Comparison of ENCODE assay signal across 14 cellular contexts in the genomic region with DNA sequence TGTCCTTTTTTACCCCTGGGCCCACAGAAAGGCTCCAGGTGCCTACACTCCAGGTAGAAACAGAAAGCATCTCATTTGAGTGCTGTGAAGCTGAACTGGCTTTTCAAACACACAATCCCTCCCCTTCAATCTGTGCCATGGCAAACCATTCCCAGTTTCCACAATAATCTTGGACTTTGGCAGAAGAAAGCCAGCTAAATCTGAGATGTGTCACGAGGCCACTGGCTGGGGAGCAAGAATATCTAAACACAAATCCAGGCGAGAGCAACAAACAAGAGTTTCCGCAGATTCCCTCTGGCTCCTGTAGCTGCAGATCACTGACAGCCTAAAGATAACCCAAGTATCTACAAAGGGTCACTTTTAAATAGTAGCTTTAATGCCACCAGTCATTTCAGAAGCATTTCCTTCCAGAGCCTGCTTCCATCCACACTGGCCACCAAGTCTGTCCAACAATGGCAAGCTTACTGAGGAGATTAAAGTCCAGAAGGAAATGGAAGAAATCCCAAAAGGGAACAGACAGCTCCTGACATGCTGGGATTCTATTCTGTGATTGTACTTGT.
DNase-seq lines count a peak whose midpoint lies in the region; ATAC-seq and TF ChIP-seq lines count a peak whose summit lies in the region.
"Had no signal": no experiment of that assay in that cellular context is flagged by ENCODE, and none has a peak within 500 bp of the region (broad histone marks: within the 10 kb centered on the region; RNA-seq: fewer than 3 reads in every experiment).

No MANE protein-coding gene starts in this region.

- peak overlapping the region; percentile 26 to 62 (median 46) for H3K27ac ChIP-seq in body of pancreas
- H3K27ac ChIP-seq in right atrium auricular region = peak overlapping the region; percentile 61 to 85
- peak overlapping the region; percentile 60 for H3K27ac ChIP-seq in prostate gland
- H3K27ac ChIP-seq in WERI-Rb-1 = no peak overlapping the region

- H3K36me3 ChIP-seq in body of pancreas (replicated peaks in 1 of 2; ENCODE audit: insufficient read depth in 1 of 2, low read depth in 2 of 2) (no peaks in the 10 kb centered on the region), right atrium auricular region (no peaks in the 10 kb centered on the region), prostate gland (no peaks in the 10 kb centered on the region), WERI-Rb-1 (no peaks in the 10 kb centered on the region; the same call in 1 of the 2 replicates)
- H3K36me3 ChIP-seq: Peyer's patch had no signal

- DNase-seq in AG20443 (ENCODE audit: low spot score) = peak; percentile 11
- peak in 2 of 4 donors; percentile 17 to 42 for DNase-seq in body of pancreas
- no peak for DNase-seq in right atrium auricular region (ENCODE audit: low spot score)
- no peak for DNase-seq in prostate gland (ENCODE audit: low spot score)
- DNase-seq in erythroblast (lab: John Stamatoyannopoulos, UW) = no peak
- no peak for DNase-seq in WERI-Rb-1
- DNase-seq in posterior vena cava (ENCODE audit: low spot score) = no peak
- no peak for DNase-seq in inferior parietal cortex (ENCODE audit: extremely low spot score)
- DNase-seq: activated CD8-positive, alpha-beta memory T cell treated with anti-CD3 and anti-CD28 coated beads, Interleukin-2, amount 50 U/mL, for 48 hours; foreskin fibroblast; naive thymus-derived CD4-positive, alpha-beta T cell; NCI-H1694; NCI-H524 had no signal

- ATAC-seq in body of pancreas = no peak

- intact Hi-C loops in body of pancreas (cut with DNase I) = no loop called here
- intact Hi-C loops in prostate gland (cut with DNase I) = loop anchor here (5.0 kb wide), 1 partner anchor 83 kb away; no protein-coding TSS in a partner anchor
- intact Hi-C loops in posterior vena cava (cut with DNase I) = loop anchor here in 1 of 2 donors (10.0 kb wide), 1 partner anchor 86 kb away; a partner anchor contains a TSS

- H3K9me3 ChIP-seq in body of pancreas = no peaks in the 10 kb centered on the region
- no peaks in the 10 kb centered on the region for H3K9me3 ChIP-seq in right atrium auricular region
- H3K9me3 ChIP-seq in prostate gland = no peaks in the 10 kb centered on the region
- no peaks in the 10 kb centered on the region for H3K9me3 ChIP-seq in WERI-Rb-1 (ENCODE audit: severe bottlenecking)
- H3K9me3 ChIP-seq: Peyer's patch had no signal

- no peak for TF ChIP-seq POLR2A in body of pancreas (IDR thresholded peaks at IDR 0.05)
- TF ChIP-seq POLR2A in prostate gland (IDR thresholded peaks at IDR 0.05) = no peak
- no peak for TF ChIP-seq POLR2A in erythroblast (IDR thresholded peaks at IDR 0.05; ENCODE audit: low read length)

- H3K4me1 ChIP-seq in body of pancreas = peaks cover 45% of the 10 kb centered on the region
- H3K4me1 ChIP-seq in right atrium auricular region = peaks cover 0 to 82% of the 10 kb centered on the region in 2 donors
- H3K4me1 ChIP-seq in prostate gland (replicated peaks) = peaks cover 4% of the 10 kb centered on the region

- H3K4me3 ChIP-seq in body of pancreas = no peak overlapping the region
- H3K4me3 ChIP-seq in right atrium auricular region = no peak overlapping the region
- no peak overlapping the region for H3K4me3 ChIP-seq in prostate gland
- H3K4me3 ChIP-seq in WERI-Rb-1 (ENCODE audit: low read depth, low read length) = no peak overlapping the region
- H3K4me3 ChIP-seq: Peyer's patch had no signal

- no peaks in the 10 kb centered on the region for H3K27me3 ChIP-seq in body of pancreas
- H3K27me3 ChIP-seq in right atrium auricular region = no peaks in the 10 kb centered on the region
- H3K27me3 ChIP-seq in prostate gland (replicated peaks; ENCODE audit: insufficient read depth) = no peaks in the 10 kb centered on the region
- H3K27me3 ChIP-seq in WERI-Rb-1 (ENCODE audit: insufficient read depth, low read depth, severe bottlenecking) = no peaks in the 10 kb centered on the region
- H3K27me3 ChIP-seq: Peyer's patch had no signal

- WGBS in body of pancreas, 2 donors = 30 to 45% methylated on average over 3 of the region's 3 CpGs
- 39% methylated on average over 3 of the region's 3 CpGs for WGBS in prostate gland

- no peak for TF ChIP-seq CTCF in body of pancreas (IDR thresholded peaks at IDR 0.05)
- TF ChIP-seq CTCF in right atrium auricular region (IDR thresholded peaks at IDR 0.05) = no peak
- no peak for TF ChIP-seq CTCF in prostate gland (IDR thresholded peaks at IDR 0.05)
- no peak for TF ChIP-seq CTCF in WERI-Rb-1 (IDR thresholded peaks at IDR 0.05; ENCODE audit: low read depth, low read length)
